In the genomic region with DNA sequence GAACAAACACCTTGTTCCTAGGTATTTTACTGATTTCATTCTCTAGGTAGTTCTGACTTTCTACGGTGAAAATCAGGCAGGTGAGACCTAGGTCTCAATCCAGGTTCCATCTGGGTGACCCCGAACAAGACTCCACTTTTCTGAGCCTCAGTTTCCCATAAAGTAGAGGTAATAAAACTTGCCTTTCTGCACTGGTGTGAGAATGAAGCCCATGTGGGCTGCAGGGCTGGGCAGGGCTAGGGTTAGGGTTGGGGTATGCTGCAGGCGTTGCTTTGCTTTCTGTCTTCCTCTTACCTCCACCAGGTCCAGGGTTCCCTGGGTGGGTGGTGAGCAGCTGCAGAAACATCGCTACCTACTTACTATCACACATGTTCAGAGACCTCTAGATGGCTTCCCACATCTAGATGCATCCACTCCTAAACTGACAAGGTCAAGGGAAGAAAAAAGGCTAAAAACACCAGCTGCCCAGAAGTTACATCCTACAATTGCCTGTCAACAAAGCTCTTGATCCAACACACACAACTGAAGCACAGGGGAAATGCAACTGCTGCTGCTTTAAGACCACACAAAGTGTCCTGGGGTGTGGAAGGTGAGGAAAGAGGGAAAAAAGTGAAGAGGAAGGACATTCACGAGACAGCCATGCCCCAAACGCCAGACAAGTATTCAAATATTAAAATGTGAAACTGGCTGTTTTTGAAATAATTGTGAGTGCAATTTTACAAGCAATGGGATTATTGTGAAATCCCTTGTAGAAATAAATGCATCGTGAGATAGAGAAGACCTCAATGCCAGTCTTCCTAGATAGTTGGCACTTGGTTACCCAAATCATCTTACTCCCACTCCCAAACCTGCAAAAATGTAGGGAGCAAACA, we compare ENCODE assay signal across 1 cellular context.
TF ChIP-seq lines count a peak whose summit lies in the region.

No MANE protein-coding gene starts in this region.

TF ChIP-seq in H1, 55 proteins besides CTCF, POLR2A, EP300 and RAD21:
- TF ChIP-seq SP1 (IDR thresholded peaks at IDR 0.05; ENCODE audit: low read depth, low read length) = no peak
- no peak for TF ChIP-seq CREB1 (IDR thresholded peaks at IDR 0.05)
- TF ChIP-seq MAFK (IDR thresholded peaks at IDR 0.05; ENCODE audit: low read depth, low read length) = no peak
- TF ChIP-seq, protein P1, sequence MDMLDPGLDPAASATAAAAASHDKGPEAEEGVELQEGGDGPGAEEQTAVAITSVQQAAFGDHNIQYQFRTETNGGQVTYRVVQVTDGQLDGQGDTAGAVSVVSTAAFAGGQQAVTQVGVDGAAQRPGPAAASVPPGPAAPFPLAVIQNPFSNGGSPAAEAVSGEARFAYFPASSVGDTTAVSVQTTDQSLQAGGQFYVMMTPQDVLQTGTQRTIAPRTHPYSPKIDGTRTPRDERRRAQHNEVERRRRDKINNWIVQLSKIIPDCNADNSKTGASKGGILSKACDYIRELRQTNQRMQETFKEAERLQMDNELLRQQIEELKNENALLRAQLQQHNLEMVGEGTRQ (IDR thresholded peaks at IDR 0.05; ENCODE audit: low read length) = no peak
- no peak for TF ChIP-seq POLR2AphosphoS5 (IDR thresholded peaks at IDR 0.05; ENCODE audit: low read depth, low read length)
- TF ChIP-seq POU5F1 (IDR thresholded peaks at IDR 0.05; ENCODE audit: low read depth, low read length) = no peak
- TF ChIP-seq KDM1A (IDR thresholded peaks at IDR 0.05; ENCODE audit: borderline replicate concordance, low read length) = no peak
- TF ChIP-seq TAF1 (IDR thresholded peaks at IDR 0.05; ENCODE audit: low read depth, low read length) = no peak
- no peak for TF ChIP-seq RXRA (IDR thresholded peaks at IDR 0.05; ENCODE audit: insufficient read depth, low read depth, low read length)
- no peak for TF ChIP-seq SP4 (IDR thresholded peaks at IDR 0.05; ENCODE audit: low read length)
- TF ChIP-seq CHD2 (IDR thresholded peaks at IDR 0.05; ENCODE audit: low read length) = no peak
- TF ChIP-seq TAF7 (optimal IDR thresholded peaks at IDR 0.05; ENCODE audit: borderline replicate concordance, low read depth, low read length) = no peak
